8 cellular contexts compared by ENCODE assay signal in the genomic region with DNA sequence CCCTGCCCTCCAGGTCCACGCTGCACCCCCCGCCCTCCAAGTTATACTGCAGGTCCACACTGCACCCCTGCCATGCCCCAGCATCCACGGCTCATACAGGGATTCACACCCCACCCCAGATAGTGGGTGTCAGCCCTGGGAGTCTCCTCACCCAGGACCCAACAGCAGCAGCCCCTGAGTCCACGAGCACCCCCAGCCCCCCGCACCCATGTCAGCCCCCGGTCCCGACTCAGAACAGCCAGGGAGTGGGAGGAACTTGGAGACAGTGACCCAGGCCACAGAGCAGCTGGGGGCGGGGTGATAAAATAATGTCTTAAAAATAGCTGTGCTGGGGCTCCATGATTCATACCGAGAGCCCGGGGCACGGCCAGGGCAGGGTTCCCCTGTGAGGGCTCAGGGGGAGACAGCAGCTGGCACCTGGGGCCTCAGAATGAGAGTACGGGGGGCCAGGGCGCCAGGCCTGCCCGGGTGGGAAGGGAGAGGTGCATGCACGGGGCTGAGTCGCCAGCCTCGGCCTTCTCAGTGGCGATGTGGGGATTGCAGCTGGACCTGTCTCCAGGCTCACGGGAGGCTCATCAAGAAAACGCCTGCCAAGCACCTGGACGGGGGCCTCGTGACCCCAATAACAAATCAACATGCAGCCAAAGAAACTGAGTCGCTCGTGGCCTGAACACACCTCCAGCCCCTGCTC.
DNase-seq lines count a peak whose midpoint lies in the region; ATAC-seq lines count a peak whose summit lies in the region.

No MANE protein-coding gene starts in this region.

- DNase-seq in SW480 (ENCODE audit: low spot score) (peak; percentile 78), NCI-H128 (lab: John Stamatoyannopoulos, UW; ENCODE audit: unreplicated experiment) (no peak)
- peak; percentile 80 for DNase-seq in stimulated activated CD4-positive, alpha-beta T cell treated with anti-CD3 and anti-CD28 coated beads, Interleukin-4, amount 100 ng/mL, for 24 hours
- DNase-seq in central memory CD4-positive, alpha-beta T cell = no peak

- ATAC-seq in GM18868 (IDR thresholded peaks at IDR 0.05; ENCODE audit: unreplicated experiment) = peak; percentile 53
- ATAC-seq in HG02885 (IDR thresholded peaks at IDR 0.05; ENCODE audit: poor library complexity, unreplicated experiment) = peak; percentile 53
- ATAC-seq in HG03135 (IDR thresholded peaks at IDR 0.05; ENCODE audit: unreplicated experiment) = no peak

- intact Hi-C loops in dendritic cell treated with granulocyte-macrophage colony-stimulating factor and Interleukin-4, amounts not matched to agents 40 ng/mL and 50 ng/mL, for 4 days (cut with micrococcal nuclease) = loop anchor here (10.0 kb wide), 1 partner anchor 140 kb away; no protein-coding TSS in a partner anchor

- peaks cover 89% of the 10 kb centered on the region for H3K4me1 Mint-ChIP-seq in dendritic cell treated with granulocyte-macrophage colony-stimulating factor and Interleukin-4, amounts not matched to agents 40 ng/mL and 50 ng/mL, for 4 days (ENCODE audit: low read depth)

- H3K27ac Mint-ChIP-seq in dendritic cell treated with granulocyte-macrophage colony-stimulating factor and Interleukin-4, amounts not matched to agents 40 ng/mL and 50 ng/mL, for 4 days = peak overlapping the region; percentile 80

- peaks cover 72% of the 10 kb centered on the region for H3K36me3 Mint-ChIP-seq in dendritic cell treated with granulocyte-macrophage colony-stimulating factor and Interleukin-4, amounts not matched to agents 40 ng/mL and 50 ng/mL, for 4 days (ENCODE audit: low read depth)

- H3K9me3 Mint-ChIP-seq in dendritic cell treated with granulocyte-macrophage colony-stimulating factor and Interleukin-4, amounts not matched to agents 40 ng/mL and 50 ng/mL, for 4 days = no peaks in the 10 kb centered on the region

- peaks cover 2% of the 10 kb centered on the region for H3K27me3 Mint-ChIP-seq in dendritic cell treated with granulocyte-macrophage colony-stimulating factor and Interleukin-4, amounts not matched to agents 40 ng/mL and 50 ng/mL, for 4 days

- H3K4me3 Mint-ChIP-seq in dendritic cell treated with granulocyte-macrophage colony-stimulating factor and Interleukin-4, amounts not matched to agents 40 ng/mL and 50 ng/mL, for 4 days = peak overlapping the region; percentile 51

Comparison
In these comparisons a context has a peak if more than half of its experiments do, and no peak if none do; other contexts are left out.
1. DNase-seq: peak in SW480 (single experiment) and stimulated activated CD4-positive, alpha-beta T cell treated with anti-CD3 and anti-CD28 coated beads, Interleukin-4, amount 100 ng/mL, for 24 hours (single experiment); none in NCI-H128 (single experiment) and central memory CD4-positive, alpha-beta T cell (single experiment).